ENCODE assay signal across 8 cellular contexts in the genomic region with DNA sequence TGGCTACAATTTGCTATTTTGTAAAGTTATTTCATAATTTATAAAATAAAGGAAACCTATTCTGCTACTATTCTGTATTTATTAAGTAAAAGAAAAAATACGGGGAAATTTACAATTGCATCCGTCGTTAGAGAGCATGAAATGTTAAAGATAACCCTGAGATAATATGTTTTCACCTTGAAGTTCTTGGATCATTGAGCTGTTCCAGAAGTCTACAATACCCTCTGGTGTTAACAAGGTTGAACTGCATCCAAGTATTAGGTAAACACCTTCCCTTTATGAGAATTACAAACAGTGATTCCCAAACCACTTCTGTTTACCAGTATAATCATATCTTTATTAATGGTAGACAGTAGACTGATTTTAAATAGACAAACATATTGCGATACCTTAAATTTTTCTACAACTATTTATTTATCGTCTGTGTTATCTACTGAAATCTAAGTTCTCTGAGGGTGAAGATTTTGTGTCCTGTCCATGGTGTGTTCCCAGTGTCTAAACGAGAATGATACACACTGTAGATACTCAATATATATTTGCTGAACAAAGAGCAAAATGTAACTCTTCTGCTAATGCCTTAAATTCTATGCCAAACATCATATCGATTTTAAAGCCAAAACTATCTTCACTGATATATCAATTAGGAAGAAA. TPM values are rescaled to one million over a fixed set of nuclear protein-coding genes. Genes with fewer than 3 reads are reported as not detected.
DNase-seq lines count a peak whose midpoint lies in the region; ATAC-seq and TF ChIP-seq lines count a peak whose summit lies in the region.

No MANE protein-coding gene starts in this region.

- POLR2A ChIA-PET in naive thymus-derived CD8-positive, alpha-beta T cell (lab: Charles Lee), result no interaction called here

- in situ Hi-C loops in Caki2 (cut with HindIII; ENCODE audit: low pct_unique_long_range_greater_than_20kb, low sequenced_read_pairs), result no loop called here

- no peak overlapping the region for H3K4me3 ChIP-seq in choroid plexus epithelial cell (ENCODE audit: low read depth, low read length)

- H3K4me1 Mint-ChIP-seq in naive thymus-derived CD8-positive, alpha-beta T cell, result no peaks in the 10 kb centered on the region
- H3K4me1 Mint-ChIP-seq in activated CD8-positive, alpha-beta memory T cell treated with anti-CD3 and anti-CD28 coated beads, Interleukin-2, amount 10 ng/mL, durations not matched to agents 7 days and 5 days, result peaks cover 7% of the 10 kb centered on the region
- peaks cover 7% of the 10 kb centered on the region for H3K4me1 Mint-ChIP-seq in activated naive CD4-positive, alpha-beta T cell treated with anti-CD3 and anti-CD28 coated beads, Interleukin-2, amount 10 ng/mL, durations not matched to agents 7 days and 5 days

- peak; percentile 76 for ATAC-seq in GM19043 (IDR thresholded peaks at IDR 0.05; ENCODE audit: low read depth, unreplicated experiment)
- ATAC-seq in HG03196 (IDR thresholded peaks at IDR 0.05; ENCODE audit: unreplicated experiment), result peak; percentile 74
- ATAC-seq in naive thymus-derived CD8-positive, alpha-beta T cell, result peak; percentile 35 to 42
- ATAC-seq in activated CD8-positive, alpha-beta memory T cell treated with anti-CD3 and anti-CD28 coated beads, Interleukin-2, amount 10 ng/mL, durations not matched to agents 7 days and 5 days, result no peak

- CTCF ChIA-PET in activated CD8-positive, alpha-beta memory T cell treated with anti-CD3 and anti-CD28 coated beads, Interleukin-2, amount 10 ng/mL, durations not matched to agents 7 days and 5 days (lab: Charles Lee), result interaction anchor here (2.1 to 6.8 kb wide), 3 partner anchors 15 to 249 kb away, joined by 5 to 41 read pairs (median 6); no protein-coding TSS in a partner anchor
- CTCF ChIA-PET in activated naive CD4-positive, alpha-beta T cell treated with anti-CD3 and anti-CD28 coated beads, Interleukin-2, amount 10 ng/mL, durations not matched to agents 7 days and 5 days (lab: Charles Lee), result interaction anchor here (0.6 to 6.2 kb wide), 7 partner anchors 8 to 252 kb away, joined by 3 to 59 read pairs (median 3); no protein-coding TSS in a partner anchor

- H3K27me3 Mint-ChIP-seq in naive thymus-derived CD8-positive, alpha-beta T cell, result no peaks in the 10 kb centered on the region
- H3K27me3 Mint-ChIP-seq in activated CD8-positive, alpha-beta memory T cell treated with anti-CD3 and anti-CD28 coated beads, Interleukin-2, amount 10 ng/mL, durations not matched to agents 7 days and 5 days, result no peaks in the 10 kb centered on the region
- no peaks in the 10 kb centered on the region for H3K27me3 Mint-ChIP-seq in activated naive CD4-positive, alpha-beta T cell treated with anti-CD3 and anti-CD28 coated beads, Interleukin-2, amount 10 ng/mL, durations not matched to agents 7 days and 5 days

- TF ChIP-seq CTCF in choroid plexus epithelial cell (conservative IDR thresholded peaks at IDR 0.05; ENCODE audit: low read depth, low read length), result peak; percentile 72

- DNase-seq in Caki2 (ENCODE audit: low read depth) (peak; percentile 4), NCI-H69 (lab: John Stamatoyannopoulos, UW) (peak; percentile 64), choroid plexus epithelial cell (ENCODE audit: low read depth) (peak; percentile 76)
- peak in 2 of 10 donors; percentile 7 to 13 for DNase-seq in naive thymus-derived CD8-positive, alpha-beta T cell
- DNase-seq in activated CD8-positive, alpha-beta memory T cell treated with anti-CD3 and anti-CD28 coated beads, Interleukin-2, amount 10 ng/mL, durations not matched to agents 7 days and 5 days, result no peak
- no peak for DNase-seq in activated naive CD4-positive, alpha-beta T cell treated with anti-CD3 and anti-CD28 coated beads, Interleukin-2, amount 10 ng/mL, durations not matched to agents 7 days and 5 days

- H3K27ac Mint-ChIP-seq in naive thymus-derived CD8-positive, alpha-beta T cell, result no peak overlapping the region
- H3K27ac Mint-ChIP-seq in activated CD8-positive, alpha-beta memory T cell treated with anti-CD3 and anti-CD28 coated beads, Interleukin-2, amount 10 ng/mL, durations not matched to agents 7 days and 5 days, result no peak overlapping the region
- H3K27ac Mint-ChIP-seq in activated naive CD4-positive, alpha-beta T cell treated with anti-CD3 and anti-CD28 coated beads, Interleukin-2, amount 10 ng/mL, durations not matched to agents 7 days and 5 days, result no peak overlapping the region

- peaks cover 0 to 37% (median 10%) of the 10 kb centered on the region in 3 donors for H3K36me3 Mint-ChIP-seq in naive thymus-derived CD8-positive, alpha-beta T cell
- peaks cover 5% of the 10 kb centered on the region for H3K36me3 Mint-ChIP-seq in activated CD8-positive, alpha-beta memory T cell treated with anti-CD3 and anti-CD28 coated beads, Interleukin-2, amount 10 ng/mL, durations not matched to agents 7 days and 5 days
- peaks cover 2% of the 10 kb centered on the region for H3K36me3 Mint-ChIP-seq in activated naive CD4-positive, alpha-beta T cell treated with anti-CD3 and anti-CD28 coated beads, Interleukin-2, amount 10 ng/mL, durations not matched to agents 7 days and 5 days

- H3K9me3 Mint-ChIP-seq in naive thymus-derived CD8-positive, alpha-beta T cell, result no peaks in the 10 kb centered on the region
- no peaks in the 10 kb centered on the region for H3K9me3 Mint-ChIP-seq in activated CD8-positive, alpha-beta memory T cell treated with anti-CD3 and anti-CD28 coated beads, Interleukin-2, amount 10 ng/mL, durations not matched to agents 7 days and 5 days (ENCODE audit: low read depth)
- no peaks in the 10 kb centered on the region for H3K9me3 Mint-ChIP-seq in activated naive CD4-positive, alpha-beta T cell treated with anti-CD3 and anti-CD28 coated beads, Interleukin-2, amount 10 ng/mL, durations not matched to agents 7 days and 5 days

- no peak overlapping the region for H3K4me3 Mint-ChIP-seq in naive thymus-derived CD8-positive, alpha-beta T cell
- H3K4me3 Mint-ChIP-seq in activated CD8-positive, alpha-beta memory T cell treated with anti-CD3 and anti-CD28 coated beads, Interleukin-2, amount 10 ng/mL, durations not matched to agents 7 days and 5 days, result no peak overlapping the region
- no peak overlapping the region for H3K4me3 Mint-ChIP-seq in activated naive CD4-positive, alpha-beta T cell treated with anti-CD3 and anti-CD28 coated beads, Interleukin-2, amount 10 ng/mL, durations not matched to agents 7 days and 5 days

RNA-seq across cellular contexts. Expression of gene TBC1D32, which starts 28.2 kb away (rescaled TPM):
- total RNA-seq in Caki2 (2014; rRNA removed; shearing (Covaris generic); ENCODE audit: low replicate concordance), result 3.8 and 4.9 TPM in 2 replicates
- 10 to 100 TPM; 14.2 to 15.0 TPM for total RNA-seq in naive thymus-derived CD8-positive, alpha-beta T cell
- 1 to 10 TPM; 2.1 to 3.8 (median 2.4) TPM for polyA plus RNA-seq in naive thymus-derived CD8-positive, alpha-beta T cell
- total RNA-seq in activated CD8-positive, alpha-beta memory T cell treated with anti-CD3 and anti-CD28 coated beads, Interleukin-2, amount 10 ng/mL, durations not matched to agents 7 days and 5 days, result 10 to 100 TPM in 1 of 2 experiments, 1 to 10 TPM in 1; 7.3 to 12.7 TPM

Comparison
In these comparisons a context has a peak if more than half of its experiments do, and no peak if none do; other contexts are left out.
1. DNase-seq: peak in Caki2 (single experiment), NCI-H69 (single experiment) and choroid plexus epithelial cell (single experiment); none in activated CD8-positive, alpha-beta memory T cell treated with anti-CD3 and anti-CD28 coated beads, Interleukin-2, amount 10 ng/mL, durations not matched to agents 7 days and 5 days (single experiment) and activated naive CD4-positive, alpha-beta T cell treated with anti-CD3 and anti-CD28 coated beads, Interleukin-2, amount 10 ng/mL, durations not matched to agents 7 days and 5 days (single experiment).